6 cellular contexts compared by ENCODE assay signal in the genomic region with DNA sequence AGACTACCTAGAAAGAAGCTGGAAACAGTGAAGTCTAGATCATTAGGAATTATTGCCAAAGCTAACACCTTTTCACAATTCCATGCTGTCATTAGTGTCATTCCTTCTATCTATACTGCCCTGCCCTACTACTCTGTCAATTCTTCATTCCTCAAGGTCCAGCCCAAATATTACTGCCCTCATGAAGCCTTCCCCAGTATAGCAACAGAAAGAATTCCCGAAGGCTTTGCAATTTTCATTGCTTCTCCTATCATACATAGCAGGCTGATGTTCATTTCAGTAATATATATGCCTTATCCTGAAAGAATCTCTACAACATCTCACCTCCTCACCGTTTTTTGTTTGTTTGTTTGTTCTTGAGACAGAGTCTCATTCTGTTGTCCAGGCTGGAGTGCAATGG.
"Had no signal": no experiment of that assay in that cellular context is flagged by ENCODE, and none has a peak within 500 bp of the region (broad histone marks: within the 10 kb centered on the region; RNA-seq: fewer than 3 reads in every experiment).

No MANE protein-coding gene starts in this region.

- H3K4me3 Mint-ChIP-seq: GM23338, H9 had no signal

- H3K9me3 Mint-ChIP-seq: GM23338, H9 had no signal

- H3K27ac Mint-ChIP-seq: GM23338 had no signal

- ATAC-seq: GM23338, K562 had no signal

- H3K4me3 ChIP-seq: GM23338, K562 had no signal

- DNase-seq: H9, HCEC 1CT, IMR-90, KG1 had no signal
